Comparison of ENCODE assay signal across 1 cellular context in genomic region chr12:93938317-93938716, GRCh38.
TF ChIP-seq lines count a peak whose summit lies in the region.

No MANE protein-coding gene starts in this region.

TF ChIP-seq in K562, 482 proteins besides CTCF, POLR2A, EP300 and RAD21 (continued from another document and continues in another):
- TF ChIP-seq ZNF395 (CRISPR knock-in tag; IDR thresholded peaks at IDR 0.05) (peak; percentile 60; the same call in 1 of the 2 replicates), HEY1 (CRISPR knock-in tag; IDR thresholded peaks at IDR 0.05; ENCODE audit: borderline replicate concordance) (no peak; the same call in 1 of the 2 replicates), SMARCA5 (IDR thresholded peaks at IDR 0.05) (no peak), ARID3A (IDR thresholded peaks at IDR 0.05; ENCODE audit: borderline replicate concordance, low read depth, low read length) (no peak), PML (IDR thresholded peaks at IDR 0.05; ENCODE audit: low read length) (peak; percentile 48; the same call in 1 of the 2 replicates), ZBTB8A (IDR thresholded peaks at IDR 0.05; ENCODE audit: partially characterized antibody) (no peak), TGIF2 (CRISPR knock-in tag; IDR thresholded peaks at IDR 0.05) (no peak), ZNF696 (CRISPR knock-in tag; conservative IDR thresholded peaks at IDR 0.05) (no peak), SMC3 (conservative IDR thresholded peaks at IDR 0.05; ENCODE audit: insufficient read depth, low read depth, low read length) (no peak), XRCC4 (IDR thresholded peaks at IDR 0.05; ENCODE audit: extremely low read depth, insufficient read depth, insufficient read length) (no peak), DEAF1 (CRISPR knock-in tag; IDR thresholded peaks at IDR 0.05) (no peak), YY1 (IDR thresholded peaks at IDR 0.05; ENCODE audit: borderline replicate concordance in 1 of 3, control insufficient read depth in 1 of 3, extremely low read depth in 1 of 3, insufficient read depth in 3 of 3, insufficient read length in 1 of 3, insufficient replicate concordance in 2 of 3, low read depth in 1 of 3, low read length in 2 of 3) (no peak), NKRF (IDR thresholded peaks at IDR 0.05; ENCODE audit: borderline replicate concordance) (no peak), TFAP4 (CRISPR knock-in tag; IDR thresholded peaks at IDR 0.05; ENCODE audit: borderline replicate concordance) (no peak), U2AF2 (optimal IDR thresholded peaks at IDR 0.05; ENCODE audit: low read depth, low read length) (no peak), CXXC5 (CRISPR knock-in tag; IDR thresholded peaks at IDR 0.05) (peak; percentile 42), NCOR1 (IDR thresholded peaks at IDR 0.05) (peak; percentile 59), HES1 (IDR thresholded peaks at IDR 0.05; ENCODE audit: low read depth) (peak; percentile 72), ZNF212 (CRISPR knock-in tag; IDR thresholded peaks at IDR 0.05) (no peak), RBM17 (IDR thresholded peaks at IDR 0.05; ENCODE audit: borderline replicate concordance, low read depth, low read length) (no peak), TAL1 (IDR thresholded peaks at IDR 0.05) (peak; percentile 71), CBX3 (IDR thresholded peaks at IDR 0.05; ENCODE audit: borderline replicate concordance in 1 of 2, low read length in 2 of 2) (no peak), TEAD2 (tag; IDR thresholded peaks at IDR 0.05) (no peak), STAT5A (IDR thresholded peaks at IDR 0.05; ENCODE audit: borderline replicate concordance, low read length) (no peak), ARID2 (IDR thresholded peaks at IDR 0.05) (no peak), STAT6 (CRISPR knock-in tag; IDR thresholded peaks at IDR 0.05) (no peak), U2AF1 (optimal IDR thresholded peaks at IDR 0.05; ENCODE audit: low read depth, low read length) (no peak), JUN (IDR thresholded peaks at IDR 0.05; ENCODE audit: borderline replicate concordance, low read depth, low read length) (no peak), JUN (CRISPR knock-in tag; IDR thresholded peaks at IDR 0.05; ENCODE audit: borderline replicate concordance) (no peak), CBX1 (IDR thresholded peaks at IDR 0.05; ENCODE audit: low read depth) (no peak)
- TF ChIP-seq, protein P1, sequence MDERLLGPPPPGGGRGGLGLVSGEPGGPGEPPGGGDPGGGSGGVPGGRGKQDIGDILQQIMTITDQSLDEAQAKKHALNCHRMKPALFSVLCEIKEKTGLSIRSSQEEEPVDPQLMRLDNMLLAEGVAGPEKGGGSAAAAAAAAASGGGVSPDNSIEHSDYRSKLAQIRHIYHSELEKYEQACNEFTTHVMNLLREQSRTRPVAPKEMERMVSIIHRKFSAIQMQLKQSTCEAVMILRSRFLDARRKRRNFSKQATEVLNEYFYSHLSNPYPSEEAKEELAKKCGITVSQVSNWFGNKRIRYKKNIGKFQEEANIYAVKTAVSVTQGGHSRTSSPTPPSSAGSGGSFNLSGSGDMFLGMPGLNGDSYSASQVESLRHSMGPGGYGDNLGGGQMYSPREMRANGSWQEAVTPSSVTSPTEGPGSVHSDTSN (CRISPR knock-in tag; IDR thresholded peaks at IDR 0.05; ENCODE audit: low read depth) = no peak
- TF ChIP-seq, protein P1 (tag; conservative IDR thresholded peaks at IDR 0.05; ENCODE audit: low read depth) = no peak
- TF ChIP-seq, protein P2, sequence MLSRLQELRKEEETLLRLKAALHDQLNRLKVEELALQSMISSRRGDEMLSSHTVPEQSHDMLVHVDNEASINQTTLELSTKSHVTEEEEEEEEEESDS (CRISPR knock-in tag; IDR thresholded peaks at IDR 0.05) = no peak
- TF ChIP-seq, protein P3, sequence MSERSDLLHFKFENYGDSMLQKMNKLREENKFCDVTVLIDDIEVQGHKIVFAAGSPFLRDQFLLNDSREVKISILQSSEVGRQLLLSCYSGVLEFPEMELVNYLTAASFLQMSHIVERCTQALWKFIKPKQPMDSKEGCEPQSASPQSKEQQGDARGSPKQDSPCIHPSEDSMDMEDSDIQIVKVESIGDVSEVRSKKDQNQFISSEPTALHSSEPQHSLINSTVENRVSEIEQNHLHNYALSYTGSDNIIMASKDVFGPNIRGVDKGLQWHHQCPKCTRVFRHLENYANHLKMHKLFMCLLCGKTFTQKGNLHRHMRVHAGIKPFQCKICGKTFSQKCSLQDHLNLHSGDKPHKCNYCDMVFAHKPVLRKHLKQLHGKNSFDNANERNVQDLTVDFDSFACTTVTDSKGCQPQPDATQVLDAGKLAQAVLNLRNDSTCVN (CRISPR knock-in tag; IDR thresholded peaks at IDR 0.05) = no peak
- TF ChIP-seq, protein P4, sequence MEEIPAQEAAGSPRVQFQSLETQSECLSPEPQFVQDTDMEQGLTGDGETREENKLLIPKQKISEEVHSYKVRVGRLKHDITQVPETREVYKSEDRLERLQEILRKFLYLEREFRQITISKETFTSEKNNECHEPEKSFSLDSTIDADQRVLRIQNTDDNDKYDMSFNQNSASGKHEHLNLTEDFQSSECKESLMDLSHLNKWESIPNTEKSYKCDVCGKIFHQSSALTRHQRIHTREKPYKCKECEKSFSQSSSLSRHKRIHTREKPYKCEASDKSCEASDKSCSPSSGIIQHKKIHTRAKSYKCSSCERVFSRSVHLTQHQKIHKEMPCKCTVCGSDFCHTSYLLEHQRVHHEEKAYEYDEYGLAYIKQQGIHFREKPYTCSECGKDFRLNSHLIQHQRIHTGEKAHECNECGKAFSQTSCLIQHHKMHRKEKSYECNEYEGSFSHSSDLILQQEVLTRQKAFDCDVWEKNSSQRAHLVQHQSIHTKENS (CRISPR knock-in tag; IDR thresholded peaks at IDR 0.05) = no peak
- TF ChIP-seq, protein P5, sequence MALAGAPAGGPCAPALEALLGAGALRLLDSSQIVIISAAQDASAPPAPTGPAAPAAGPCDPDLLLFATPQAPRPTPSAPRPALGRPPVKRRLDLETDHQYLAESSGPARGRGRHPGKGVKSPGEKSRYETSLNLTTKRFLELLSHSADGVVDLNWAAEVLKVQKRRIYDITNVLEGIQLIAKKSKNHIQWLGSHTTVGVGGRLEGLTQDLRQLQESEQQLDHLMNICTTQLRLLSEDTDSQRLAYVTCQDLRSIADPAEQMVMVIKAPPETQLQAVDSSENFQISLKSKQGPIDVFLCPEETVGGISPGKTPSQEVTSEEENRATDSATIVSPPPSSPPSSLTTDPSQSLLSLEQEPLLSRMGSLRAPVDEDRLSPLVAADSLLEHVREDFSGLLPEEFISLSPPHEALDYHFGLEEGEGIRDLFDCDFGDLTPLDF (CRISPR knock-in tag; IDR thresholded peaks at IDR 0.05) = no peak
- TF ChIP-seq, protein P6, sequence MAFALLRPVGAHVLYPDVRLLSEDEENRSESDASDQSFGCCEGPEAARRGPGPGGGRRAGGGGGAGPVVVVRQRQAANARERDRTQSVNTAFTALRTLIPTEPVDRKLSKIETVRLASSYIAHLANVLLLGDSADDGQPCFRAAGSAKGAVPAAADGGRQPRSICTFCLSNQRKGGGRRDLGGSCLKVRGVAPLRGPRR (CRISPR knock-in tag; IDR thresholded peaks at IDR 0.05) = no peak
- TF ChIP-seq, protein P7, sequence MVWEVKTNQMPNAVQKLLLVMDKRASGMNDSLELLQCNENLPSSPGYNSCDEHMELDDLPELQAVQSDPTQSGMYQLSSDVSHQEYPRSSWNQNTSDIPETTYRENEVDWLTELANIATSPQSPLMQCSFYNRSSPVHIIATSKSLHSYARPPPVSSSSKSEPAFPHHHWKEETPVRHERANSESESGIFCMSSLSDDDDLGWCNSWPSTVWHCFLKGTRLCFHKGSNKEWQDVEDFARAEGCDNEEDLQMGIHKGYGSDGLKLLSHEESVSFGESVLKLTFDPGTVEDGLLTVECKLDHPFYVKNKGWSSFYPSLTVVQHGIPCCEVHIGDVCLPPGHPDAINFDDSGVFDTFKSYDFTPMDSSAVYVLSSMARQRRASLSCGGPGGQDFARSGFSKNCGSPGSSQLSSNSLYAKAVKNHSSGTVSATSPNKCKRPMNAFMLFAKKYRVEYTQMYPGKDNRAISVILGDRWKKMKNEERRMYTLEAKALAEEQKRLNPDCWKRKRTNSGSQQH (CRISPR knock-in tag; IDR thresholded peaks at IDR 0.05) = no peak
